In the genomic region with DNA sequence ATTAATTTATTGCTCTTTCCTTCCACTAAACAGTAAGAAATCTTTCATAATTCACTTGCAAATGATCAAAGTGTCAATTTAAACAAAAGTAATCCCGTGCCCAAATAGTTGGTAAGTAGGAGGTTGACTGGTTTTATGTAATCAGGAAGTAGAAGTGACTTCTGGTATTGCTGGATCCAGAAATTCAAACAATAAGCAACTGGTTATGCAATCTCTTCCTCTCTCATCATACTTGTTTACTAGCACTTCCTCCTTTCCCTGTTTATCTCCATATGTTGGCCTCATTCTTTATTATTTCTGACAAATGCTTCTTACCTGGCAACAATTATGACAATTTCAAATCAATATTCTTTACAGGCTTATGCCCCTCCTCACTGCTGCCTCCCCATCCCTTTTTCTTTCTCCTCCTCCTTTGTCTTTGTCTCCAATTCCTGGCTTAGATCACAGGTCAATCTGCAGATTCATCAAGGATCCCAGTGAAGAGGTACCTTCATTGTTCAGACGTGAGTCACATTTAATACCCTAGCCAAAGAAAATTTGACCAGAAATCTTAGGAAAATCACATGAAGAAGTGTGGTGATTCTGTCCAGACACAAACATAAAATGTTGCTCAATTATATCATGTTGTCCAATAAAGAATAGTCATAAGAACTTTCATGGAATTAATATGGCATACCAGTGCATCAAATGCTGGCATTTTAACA, we compare ENCODE assay signal across 15 cellular contexts.
DNase-seq lines count a peak whose midpoint lies in the region; ATAC-seq, FAIRE-seq and TF ChIP-seq lines count a peak whose summit lies in the region.
"Had no signal": no experiment of that assay in that cellular context is flagged by ENCODE, and none has a peak within 500 bp of the region (broad histone marks: within the 10 kb centered on the region; RNA-seq: fewer than 3 reads in every experiment).

No MANE protein-coding gene starts in this region.

- H2BK12ac ChIP-seq in trophoblast cell (ENCODE audit: low read length): no peak overlapping the region

- no peak overlapping the region for H3K23ac ChIP-seq in trophoblast cell (ENCODE audit: low read length)

- H3F3A ChIP-seq in GM23338 (replicated peaks; ENCODE audit: low read depth): no peaks in the 10 kb centered on the region

- H3K4me2 ChIP-seq in GM23338: no peak overlapping the region
- H3K4me2 ChIP-seq in OCI-LY3 (ENCODE audit: low read length): no peak overlapping the region
- no peak overlapping the region for H3K4me2 ChIP-seq in trophoblast cell (ENCODE audit: low read length)

- H3K36me3 Mint-ChIP-seq in GM23338 (ENCODE audit: low read depth): peaks cover 12% of the 10 kb centered on the region; the same call in 2 of the 3 replicates

- no peak overlapping the region for H4K8ac ChIP-seq in trophoblast cell (ENCODE audit: low read depth, low read length)

- intact Hi-C loops in lower lobe of right lung (cut with DNase I): no loop called here

- H3K27ac ChIP-seq in GM23338 (ENCODE audit: low read depth) (no peak overlapping the region), OCI-LY3 (ENCODE audit: low read length) (no peak overlapping the region), trophoblast cell (ENCODE audit: low read depth, low read length) (peak overlapping the region; percentile 90), lower lobe of right lung (no peak overlapping the region)

- no peak overlapping the region for H3K27ac Mint-ChIP-seq in GM23338
- H3K27ac Mint-ChIP-seq: T-helper 17 cell, WTC11 had no signal

- peak overlapping the region; percentile 19; the same call in 1 of the 2 replicates for H2AFZ ChIP-seq in GM23338
- H2AFZ ChIP-seq in OCI-LY3 (ENCODE audit: low read depth, low read length): peak overlapping the region; percentile 49; the same call in 1 of the 2 replicates
- no peak overlapping the region for H2AFZ ChIP-seq in trophoblast cell (ENCODE audit: insufficient read depth, low read length, poor library complexity)

- H3K9me3 Mint-ChIP-seq in GM23338: peaks cover 13% of the 10 kb centered on the region

- DNase-seq in GM23338 (ENCODE audit: low spot score) (no peak), choroid plexus epithelial cell (ENCODE audit: low read depth) (peak; percentile 26), trophoblast cell (no peak), lower lobe of right lung (no peak), frontal cortex (ENCODE audit: low spot score in 2 of 2) (no peak), NCI-H1694 (lab: John Stamatoyannopoulos, UW) (no peak), inferior parietal cortex (ENCODE audit: extremely low spot score) (no peak)
- DNase-seq: left ventricle myocardium superior; NCI-H187 treated with DMSO at 0.1 percent for 48 hours; NCI-H446; stimulated activated CD4-positive, alpha-beta T cell treated with anti-CD3 and anti-CD28 coated beads, Interleukin-4, amount 100 ng/mL, for 24 hours; T-helper 17 cell had no signal

- H2AK5ac ChIP-seq in trophoblast cell (ENCODE audit: low read length): no peak overlapping the region

- TF ChIP-seq CTCF in GM23338 (conservative IDR thresholded peaks at IDR 0.05; ENCODE audit: low read depth in 2 of 2) (no peak), OCI-LY3 (IDR thresholded peaks at IDR 0.05; ENCODE audit: low read depth, low read length) (no peak), choroid plexus epithelial cell (conservative IDR thresholded peaks at IDR 0.05; ENCODE audit: low read depth, low read length) (no peak), lower lobe of right lung (IDR thresholded peaks at IDR 0.05) (no peak)

- H3K79me1 ChIP-seq in trophoblast cell (ENCODE audit: low read length): peaks cover 5% of the 10 kb centered on the region

- no peak overlapping the region for H4K91ac ChIP-seq in trophoblast cell (ENCODE audit: low read depth, low read length)

- H3K79me2 ChIP-seq in GM23338 (replicated peaks; ENCODE audit: insufficient read depth): no peaks in the 10 kb centered on the region
- H3K79me2 ChIP-seq in OCI-LY3 (ENCODE audit: low read length): no peaks in the 10 kb centered on the region
- H3K79me2 ChIP-seq in trophoblast cell (ENCODE audit: control insufficient read depth, insufficient read depth, low read length, poor library complexity): no peaks in the 10 kb centered on the region

- no peak overlapping the region for H3K14ac ChIP-seq in trophoblast cell (ENCODE audit: low read length)

- H3K9ac ChIP-seq in OCI-LY3 (ENCODE audit: low read length) (no peak overlapping the region), trophoblast cell (ENCODE audit: low read length) (no peak overlapping the region)

- H2BK5ac ChIP-seq in trophoblast cell (ENCODE audit: low read depth, low read length, poor library complexity): no peak overlapping the region

- H3K27me3 ChIP-seq in GM23338 (ENCODE audit: insufficient read depth) (no peaks in the 10 kb centered on the region), OCI-LY3 (ENCODE audit: low read depth, low read length) (no peaks in the 10 kb centered on the region), trophoblast cell (ENCODE audit: insufficient read depth, low read length) (no peaks in the 10 kb centered on the region), lower lobe of right lung (ENCODE audit: low read depth) (no peaks in the 10 kb centered on the region)

- H2BK120ac ChIP-seq in trophoblast cell (ENCODE audit: insufficient read depth, low read length, poor library complexity): peak overlapping the region; percentile 22

- H4K20me1 ChIP-seq in GM23338 (replicated peaks; ENCODE audit: insufficient read depth): no peaks in the 10 kb centered on the region
- H4K20me1 ChIP-seq in OCI-LY3 (ENCODE audit: insufficient read depth, low read length): no peaks in the 10 kb centered on the region

- no peak overlapping the region for H3K4ac ChIP-seq in trophoblast cell (ENCODE audit: low read depth, low read length)

- no peaks in the 10 kb centered on the region; the same call in 1 of the 2 replicates for H3K9me2 ChIP-seq in GM23338 (ENCODE audit: insufficient read depth)

- WGBS in trophoblast cell (ENCODE audit: extremely low coverage, insufficient coverage, insufficient read length): no CpG with 5 or more reads among the region's 2 CpGs

- FAIRE-seq in frontal cortex (lab: Jason Lieb, UNC): no peak
- FAIRE-seq: H1 had no signal

- H3K36me3 ChIP-seq in GM23338 (ENCODE audit: insufficient read depth) (no peaks in the 10 kb centered on the region), OCI-LY3 (replicated peaks; ENCODE audit: low read depth, low read length) (no peaks in the 10 kb centered on the region), trophoblast cell (ENCODE audit: control insufficient read depth in 1 of 2, insufficient read depth in 2 of 2, low read length in 2 of 2) (no peaks in the 10 kb centered on the region), lower lobe of right lung (no peaks in the 10 kb centered on the region)

- no peaks in the 10 kb centered on the region for H3K27me3 Mint-ChIP-seq in GM23338 (ENCODE audit: insufficient read depth, low read depth, poor library complexity)
- H3K27me3 Mint-ChIP-seq: T-helper 17 cell had no signal

- no peak for ATAC-seq in GM23338
- no peak for ATAC-seq in lower lobe of right lung
- ATAC-seq: left ventricle myocardium superior, T-helper 17 cell, WTC11 had no signal

- no peak overlapping the region for H4K12ac ChIP-seq in trophoblast cell (ENCODE audit: low read depth, low read length)

- H3K4me1 Mint-ChIP-seq in GM23338: peaks cover 2% of the 10 kb centered on the region; the same call in 1 of the 3 replicates
- H3K4me1 Mint-ChIP-seq: T-helper 17 cell had no signal

- no peak overlapping the region for H3K4me3 ChIP-seq in GM23338
- no peak overlapping the region for H3K4me3 ChIP-seq in OCI-LY3 (ENCODE audit: low read length)
- no peak overlapping the region for H3K4me3 ChIP-seq in choroid plexus epithelial cell (ENCODE audit: low read depth, low read length)
- H3K4me3 ChIP-seq in trophoblast cell (ENCODE audit: low read depth, low read length): no peak overlapping the region
- H3K4me3 ChIP-seq in lower lobe of right lung: no peak overlapping the region

- H3K18ac ChIP-seq in trophoblast cell (ENCODE audit: low read length): no peak overlapping the region

- H3K9me3 ChIP-seq in OCI-LY3 (ENCODE audit: insufficient read depth, low read length) (no peaks in the 10 kb centered on the region), trophoblast cell (ENCODE audit: insufficient read depth, low read depth, low read length) (no peaks in the 10 kb centered on the region), lower lobe of right lung (peaks cover 3% of the 10 kb centered on the region)

- H3K4me3 Mint-ChIP-seq in GM23338: no peak overlapping the region
- H3K4me3 Mint-ChIP-seq: T-helper 17 cell, WTC11 had no signal

- H3K4me1 ChIP-seq in GM23338 (ENCODE audit: insufficient read depth) (no peaks in the 10 kb centered on the region; the same call in 1 of the 2 replicates), OCI-LY3 (ENCODE audit: low read length) (no peaks in the 10 kb centered on the region), trophoblast cell (ENCODE audit: control insufficient read depth in 1 of 2, insufficient read depth in 2 of 2, low read length in 2 of 2) (peaks cover 0 to 3% of the 10 kb centered on the region in 2 experiments), lower lobe of right lung (no peaks in the 10 kb centered on the region)

TF ChIP-seq in GM23338, 12 proteins besides CTCF, POLR2A, EP300 and RAD21:
- TF ChIP-seq STAT1 (IDR thresholded peaks at IDR 0.05; ENCODE audit: unreplicated experiment): no peak
